ENCODE assay signal across 37 cellular contexts in the genomic region with DNA sequence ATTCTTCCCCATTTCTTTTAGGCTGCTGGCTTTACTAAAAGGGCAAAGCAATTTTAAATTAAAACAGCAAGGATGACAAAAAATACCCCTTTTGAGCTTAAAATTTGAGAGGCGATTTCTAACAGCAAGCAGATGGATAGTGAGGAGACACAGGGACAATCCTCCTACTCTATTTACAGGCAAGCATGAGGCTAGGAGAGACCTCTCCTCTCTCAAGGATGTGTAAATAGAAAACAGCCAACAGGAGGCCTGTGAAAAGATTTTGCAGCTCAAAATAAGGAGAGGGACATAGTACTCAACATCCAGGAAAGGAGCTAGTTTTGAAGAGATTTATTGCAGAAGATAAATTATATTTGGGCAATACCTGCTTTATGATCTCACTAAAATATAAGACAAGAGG. TPM values are rescaled to one million over a fixed set of nuclear protein-coding genes. Genes with fewer than 3 reads are reported as not detected.
"Had no signal": no experiment of that assay in that cellular context is flagged by ENCODE, and none has a peak within 500 bp of the region (broad histone marks: within the 10 kb centered on the region; RNA-seq: fewer than 3 reads in every experiment).

No MANE protein-coding gene starts in this region.

- H3K4me1 Mint-ChIP-seq: immature natural killer cell; naive thymus-derived CD8-positive, alpha-beta T cell; neural crest cell had no signal

- H3K79me2 ChIP-seq: parathyroid adenoma had no signal

- H2AFZ ChIP-seq: parathyroid adenoma had no signal

- H3K9ac ChIP-seq: parathyroid adenoma had no signal

- H3K4me1 ChIP-seq: left lung, lower lobe of right lung, right atrium auricular region, right lobe of liver, stomach, testis, thyroid gland, transverse colon, upper lobe of left lung, vagina had no signal

- H3K36me3 Mint-ChIP-seq: immature natural killer cell; naive thymus-derived CD8-positive, alpha-beta T cell; stimulated activated naive B cell treated with anti-CD40 and anti-IgM and Interleukin-4, amounts not matched to agents 10 μg/mL and 1 μg/mL and 100 μg/mL, for 72 hours had no signal

- H3K27me3 ChIP-seq: left lung, neutrophil, right atrium auricular region, right lobe of liver, stomach, testis, thyroid gland, transverse colon, upper lobe of left lung, vagina had no signal

- H3K27ac ChIP-seq: left lung, lower lobe of right lung, neutrophil, parathyroid adenoma, right atrium auricular region, right lobe of liver, stomach, testis, thyroid gland, transverse colon, upper lobe of left lung, vagina had no signal

- H3K4me3 ChIP-seq: left lung, lower lobe of right lung, right atrium auricular region, right lobe of liver, stomach, testis, thyroid gland, transverse colon, upper lobe of left lung, vagina had no signal

- FAIRE-seq: islet of Langerhans, kidney had no signal

- H3K9me3 Mint-ChIP-seq: naive thymus-derived CD8-positive, alpha-beta T cell; nephron; neural crest cell; stimulated activated naive B cell treated with anti-CD40 and anti-IgM and Interleukin-4, amounts not matched to agents 10 μg/mL and 1 μg/mL and 100 μg/mL, for 72 hours had no signal

- ATAC-seq: left colon; left lung; lower lobe of right lung; naive thymus-derived CD8-positive, alpha-beta T cell; right lobe of liver; stimulated activated naive B cell treated with anti-CD40 and anti-IgM and Interleukin-4, amounts not matched to agents 10 μg/mL and 1 μg/mL and 100 μg/mL, for 72 hours; stimulated activated naive CD8-positive, alpha-beta T cell treated with anti-CD3 and anti-CD28 coated beads, Interleukin-15, Interleukin-2, amounts not matched to agents 100 U/mL and 50 U/mL, for 24 hours had no signal

- H3K36me3 ChIP-seq: left lung, lower lobe of right lung, neutrophil, right atrium auricular region, right lobe of liver, stomach, thyroid gland, transverse colon, upper lobe of left lung, vagina had no signal

- H3K4me3 Mint-ChIP-seq: immature natural killer cell; naive thymus-derived CD8-positive, alpha-beta T cell; nephron; neural crest cell; stimulated activated naive B cell treated with anti-CD40 and anti-IgM and Interleukin-4, amounts not matched to agents 10 μg/mL and 1 μg/mL and 100 μg/mL, for 72 hours had no signal

- H3K9me3 ChIP-seq: left lung, lower lobe of right lung, neutrophil, right atrium auricular region, right lobe of liver, stomach, testis, thyroid gland, transverse colon, upper lobe of left lung, vagina had no signal

- H3K27ac Mint-ChIP-seq: immature natural killer cell; naive thymus-derived CD8-positive, alpha-beta T cell; nephron; stimulated activated naive B cell treated with anti-CD40 and anti-IgM and Interleukin-4, amounts not matched to agents 10 μg/mL and 1 μg/mL and 100 μg/mL, for 72 hours had no signal

- DNase-seq: hypothalamus; immature natural killer cell; kidney; left colon; left lung; lower lobe of right lung; mammary epithelial cell; mesenchymal stem cell; naive thymus-derived CD8-positive, alpha-beta T cell; occipital lobe; right lobe of liver; stimulated activated CD4-positive, alpha-beta T cell treated with anti-CD3 and anti-CD28 coated beads, Interleukin-12 subunit alpha, Interleukin-12 subunit beta, amount 100 ng/mL, for 4 hours; stimulated activated CD4-positive, alpha-beta T cell treated with anti-CD3 and anti-CD28 coated beads, Interleukin-15, amount 100 ng/mL, for 24 hours; stimulated activated CD4-positive, alpha-beta T cell treated with anti-CD3 and anti-CD28 coated beads, Interleukin-2, amount 100 ng/mL, for 24 hours; stimulated activated CD4-positive, alpha-beta T cell treated with anti-CD3 and anti-CD28 coated beads, Interleukin-4, amount 100 ng/mL, for 1 hour; stimulated activated naive B cell treated with anti-CD40 and anti-IgM and Interleukin-4, amounts not matched to agents 10 μg/mL and 1 μg/mL and 100 μg/mL, for 72 hours; stimulated activated naive CD8-positive, alpha-beta T cell treated with anti-CD3 and anti-CD28 coated beads, Interleukin-15, Interleukin-2, amounts not matched to agents 100 U/mL and 50 U/mL, for 24 hours; stomach; testis; thyroid gland; transverse colon; upper lobe of left lung had no signal

RNA-seq across cellular contexts. Expression of gene LINC00305, which starts 53.8 kb away (rescaled TPM):
- total RNA-seq: kidney; left colon; lower lobe of right lung; mammary epithelial cell; mucosa of gallbladder; naive thymus-derived CD8-positive, alpha-beta T cell; neural crest cell; occipital lobe; osteocyte; posterior vena cava; pulmonary artery endothelial cell; renal cortical epithelial cell; right atrium auricular region; right lobe of liver; skeletal muscle tissue; stomach; testis; thyroid gland; transverse colon; upper lobe of left lung; urinary bladder; vagina had no signal
- polyA plus RNA-seq: immature natural killer cell; liver; mammary epithelial cell; naive thymus-derived CD8-positive, alpha-beta T cell; stomach; urinary bladder had no signal
